16 cellular contexts compared by ENCODE assay signal in the genomic region with DNA sequence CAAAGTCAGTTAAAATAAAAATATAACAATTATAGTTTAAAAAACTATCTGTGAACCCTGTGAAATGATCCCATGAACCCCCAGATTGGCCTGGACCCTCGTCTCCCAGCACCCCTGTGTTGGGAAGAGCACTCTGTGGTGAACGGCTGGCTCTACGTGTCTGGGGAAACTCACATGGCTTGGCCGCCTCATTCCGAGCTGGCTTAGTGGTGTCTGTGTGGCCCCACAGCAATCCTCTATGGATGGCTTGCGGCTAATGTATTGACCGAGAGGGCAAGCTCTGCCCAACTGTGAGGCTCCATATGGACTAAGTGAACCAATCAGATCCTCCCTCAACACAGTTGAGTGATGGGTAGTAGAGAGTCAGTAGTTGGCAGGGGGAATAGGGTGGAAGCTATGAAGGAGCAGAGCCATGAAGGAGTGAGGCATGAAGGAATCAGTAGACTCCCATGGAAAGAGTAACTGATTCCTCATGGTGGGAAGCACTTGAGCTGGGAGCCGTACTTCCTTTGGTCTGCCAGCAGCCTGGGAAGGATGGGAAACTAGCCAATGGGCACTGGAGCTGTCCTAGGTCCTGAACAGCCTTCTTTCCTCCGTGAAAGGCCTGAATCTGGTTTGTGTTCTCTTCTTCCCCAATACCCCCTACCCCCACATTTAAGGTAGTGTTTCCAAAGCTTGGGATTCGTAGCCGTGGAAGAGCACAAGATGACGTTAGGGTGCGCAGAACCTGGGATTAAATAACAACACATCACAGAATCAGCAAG. TPM values are rescaled to one million over a fixed set of nuclear protein-coding genes. Genes with fewer than 3 reads are reported as not detected.
DNase-seq lines count a peak whose midpoint lies in the region; ATAC-seq and TF ChIP-seq lines count a peak whose summit lies in the region.
"Had no signal": no experiment of that assay in that cellular context is flagged by ENCODE, and none has a peak within 500 bp of the region (broad histone marks: within the 10 kb centered on the region; RNA-seq: fewer than 3 reads in every experiment).

No MANE protein-coding gene starts in this region.

- H3K4me3 ChIP-seq in Karpas-422 (ENCODE audit: low read length) (no peak overlapping the region), neuronal stem cell (ENCODE audit: low read length in 2 of 2) (peak overlapping the region in 1 of 2 donors; percentile 47), esophagus muscularis mucosa (no peak overlapping the region), vagina (no peak overlapping the region)
- H3K4me3 ChIP-seq: right atrium auricular region had no signal

- no peak overlapping the region for H3K4me3 Mint-ChIP-seq in activated naive CD4-positive, alpha-beta T cell treated with anti-CD3 and anti-CD28 coated beads, Interleukin-2, amount 10 ng/mL, durations not matched to agents 7 days and 5 days
- H3K4me3 Mint-ChIP-seq: dendritic cell treated with granulocyte-macrophage colony-stimulating factor and Interleukin-4, amounts not matched to agents 40 ng/mL and 50 ng/mL, for 4 days; immature natural killer cell; stimulated activated naive B cell treated with anti-CD40 and anti-IgM and Interleukin-4, amounts not matched to agents 10 μg/mL and 1 μg/mL and 100 μg/mL, for 72 hours had no signal

- no peak for ATAC-seq in activated naive CD4-positive, alpha-beta T cell treated with anti-CD3 and anti-CD28 coated beads, Interleukin-2, amount 50 U/mL, for 72 hours
- no peak for ATAC-seq in GM21737 (IDR thresholded peaks at IDR 0.05; ENCODE audit: unreplicated experiment)
- ATAC-seq: stimulated activated naive B cell treated with anti-CD40 and anti-IgM and Interleukin-4, amounts not matched to agents 10 μg/mL and 1 μg/mL and 100 μg/mL, for 72 hours had no signal

- H2AFZ ChIP-seq in Karpas-422 (ENCODE audit: low read length) = no peak overlapping the region
- no peak overlapping the region for H2AFZ ChIP-seq in neuronal stem cell (ENCODE audit: low read length)

- no peak overlapping the region for H3K23ac ChIP-seq in neuronal stem cell (ENCODE audit: low read depth, low read length, poor library complexity)

- peaks cover 4% of the 10 kb centered on the region for H3K27me3 Mint-ChIP-seq in activated naive CD4-positive, alpha-beta T cell treated with anti-CD3 and anti-CD28 coated beads, Interleukin-2, amount 10 ng/mL, durations not matched to agents 7 days and 5 days
- H3K27me3 Mint-ChIP-seq: stimulated activated naive B cell treated with anti-CD40 and anti-IgM and Interleukin-4, amounts not matched to agents 10 μg/mL and 1 μg/mL and 100 μg/mL, for 72 hours had no signal

- H3K27me3 ChIP-seq in Karpas-422 (ENCODE audit: low read length) (no peaks in the 10 kb centered on the region), neuronal stem cell (ENCODE audit: control insufficient read depth in 3 of 3, insufficient read depth in 3 of 3, low read depth in 1 of 3, low read length in 3 of 3) (no peaks in the 10 kb centered on the region), esophagus muscularis mucosa (no peaks in the 10 kb centered on the region), vagina (no peaks in the 10 kb centered on the region)
- H3K27me3 ChIP-seq: right atrium auricular region had no signal

- H3K9ac ChIP-seq in Karpas-422 (ENCODE audit: low read length) = no peak overlapping the region
- H3K9ac ChIP-seq in neuronal stem cell (ENCODE audit: low read depth, low read length, poor library complexity) = no peak overlapping the region

- no peak for TF ChIP-seq EP300 in esophagus muscularis mucosa (IDR thresholded peaks at IDR 0.05)

- peak; percentile 48 for DNase-seq in activated naive CD4-positive, alpha-beta T cell treated with anti-CD3 and anti-CD28 coated beads, Interleukin-2, amount 10 ng/mL, durations not matched to agents 7 days and 5 days
- no peak for DNase-seq in activated naive CD4-positive, alpha-beta T cell treated with anti-CD3 and anti-CD28 coated beads, Interleukin-2, amount 50 U/mL, for 72 hours (ENCODE audit: low spot score in 2 of 2)
- DNase-seq in Karpas-422 (peak; percentile 52), dermis blood vessel endothelial cell (peak; percentile 18), neuronal stem cell (ENCODE audit: low spot score) (peak; percentile 39), esophagus muscularis mucosa (ENCODE audit: extremely low spot score) (no peak), vagina (ENCODE audit: extremely low spot score in 2 of 2) (no peak)
- DNase-seq: GOT3; immature natural killer cell; NCI-H1417 treated with DMSO at 0.1 percent for 48 hours; NCI-H510A; stimulated activated CD4-positive, alpha-beta T cell treated with anti-CD3 and anti-CD28 coated beads, Interleukin-4, amount 100 ng/mL, for 24 hours; stimulated activated naive B cell treated with anti-CD40 and anti-IgM and Interleukin-4, amounts not matched to agents 10 μg/mL and 1 μg/mL and 100 μg/mL, for 72 hours had no signal

- peaks cover 28% of the 10 kb centered on the region for H3K4me1 Mint-ChIP-seq in activated naive CD4-positive, alpha-beta T cell treated with anti-CD3 and anti-CD28 coated beads, Interleukin-2, amount 10 ng/mL, durations not matched to agents 7 days and 5 days

- no CpG with 5 or more reads among the region's 13 CpGs for WGBS in neuronal stem cell (ENCODE audit: extremely low coverage in 2 of 2, insufficient read length in 2 of 2, insufficient replicate concordance in 1 of 2), 2 donors
- 80% methylated on average over 13 of the region's 13 CpGs for WGBS in esophagus muscularis mucosa

- no peak overlapping the region for H2BK15ac ChIP-seq in neuronal stem cell (ENCODE audit: low read length)

- H3K36me3 ChIP-seq in Karpas-422 (ENCODE audit: insufficient read depth, low read length) (no peaks in the 10 kb centered on the region), neuronal stem cell (replicated peaks in 1 of 2; ENCODE audit: control insufficient read depth in 2 of 2, insufficient read depth in 2 of 2, low read length in 2 of 2) (no peaks in the 10 kb centered on the region), esophagus muscularis mucosa (no peaks in the 10 kb centered on the region), vagina (no peaks in the 10 kb centered on the region)
- H3K36me3 ChIP-seq: right atrium auricular region had no signal

- no peak overlapping the region for H2BK5ac ChIP-seq in neuronal stem cell (ENCODE audit: low read length)

- H3K4me2 ChIP-seq in Karpas-422 (ENCODE audit: low read depth, low read length, poor library complexity, severe bottlenecking) (no peak overlapping the region), neuronal stem cell (ENCODE audit: insufficient read depth, low read length, poor library complexity, severe bottlenecking) (no peak overlapping the region)

- H3K4ac ChIP-seq in neuronal stem cell (ENCODE audit: low read length) = no peak overlapping the region

- CTCF ChIA-PET in activated naive CD4-positive, alpha-beta T cell treated with anti-CD3 and anti-CD28 coated beads, Interleukin-2, amount 10 ng/mL, durations not matched to agents 7 days and 5 days (lab: Charles Lee) = interaction anchor here (1.3 to 1.6 kb wide), 3 partner anchors 16 to 31 kb away, joined by 3 to 7 read pairs (median 3); no protein-coding TSS in a partner anchor

- H2BK120ac ChIP-seq in neuronal stem cell (ENCODE audit: low read depth, low read length) = no peak overlapping the region

- H3K27ac ChIP-seq in Karpas-422 (ENCODE audit: low read length) = no peak overlapping the region
- no peak overlapping the region for H3K27ac ChIP-seq in neuronal stem cell (replicated peaks; ENCODE audit: low read length)
- no peak overlapping the region for H3K27ac ChIP-seq in esophagus muscularis mucosa (replicated peaks in 1 of 4)
- no peak overlapping the region for H3K27ac ChIP-seq in vagina
- H3K27ac ChIP-seq: right atrium auricular region had no signal

- no peak overlapping the region for H3K14ac ChIP-seq in neuronal stem cell (ENCODE audit: low read length)

- H3K79me1 ChIP-seq in neuronal stem cell (ENCODE audit: low read depth, low read length) = no peaks in the 10 kb centered on the region

- H3K18ac ChIP-seq in neuronal stem cell (ENCODE audit: low read length) = no peak overlapping the region

- intact Hi-C loops in esophagus muscularis mucosa (cut with DNase I) (no loop called here), vagina (cut with DNase I) (no loop called here)

- H3K9me3 Mint-ChIP-seq in activated naive CD4-positive, alpha-beta T cell treated with anti-CD3 and anti-CD28 coated beads, Interleukin-2, amount 10 ng/mL, durations not matched to agents 7 days and 5 days = no peaks in the 10 kb centered on the region
- H3K9me3 Mint-ChIP-seq in activated naive CD4-positive, alpha-beta T cell treated with anti-CD3 and anti-CD28 coated beads, Interleukin-2, amount 50 U/mL, for 72 hours = peaks cover 0 to 4% of the 10 kb centered on the region in 2 donors
- H3K9me3 Mint-ChIP-seq: dendritic cell treated with granulocyte-macrophage colony-stimulating factor and Interleukin-4, amounts not matched to agents 40 ng/mL and 50 ng/mL, for 4 days; immature natural killer cell had no signal

- H4K8ac ChIP-seq in neuronal stem cell (ENCODE audit: low read depth, low read length) = no peak overlapping the region

- TF ChIP-seq CTCF in esophagus muscularis mucosa (IDR thresholded peaks at IDR 0.05) = no peak
- no peak for TF ChIP-seq CTCF in vagina (IDR thresholded peaks at IDR 0.05)

- TF ChIP-seq POLR2A in esophagus muscularis mucosa (IDR thresholded peaks at IDR 0.05; ENCODE audit: low read depth) = no peak
- TF ChIP-seq POLR2A in vagina (IDR thresholded peaks at IDR 0.05) = no peak

- H3K4me1 ChIP-seq in Karpas-422 (ENCODE audit: low read length) (no peaks in the 10 kb centered on the region), neuronal stem cell (ENCODE audit: control insufficient read depth in 2 of 2, insufficient read depth in 1 of 2, low read depth in 1 of 2, low read length in 2 of 2) (no peaks in the 10 kb centered on the region), esophagus muscularis mucosa (peaks cover 12 to 14% (median 13%) of the 10 kb centered on the region in 4 donors), vagina (peaks cover 15% of the 10 kb centered on the region)

- no peak overlapping the region for H2AK5ac ChIP-seq in neuronal stem cell (ENCODE audit: low read depth, low read length)

- H3K9me2 ChIP-seq in Karpas-422 (replicated peaks; ENCODE audit: insufficient read depth, low read length) = no peaks in the 10 kb centered on the region

- no peak overlapping the region for H4K91ac ChIP-seq in neuronal stem cell (ENCODE audit: low read depth, low read length, poor library complexity)

- H2BK12ac ChIP-seq in neuronal stem cell (ENCODE audit: low read length) = no peak overlapping the region

- H3K9me3 ChIP-seq in Karpas-422 (ENCODE audit: low read length) = no peaks in the 10 kb centered on the region
- H3K9me3 ChIP-seq in neuronal stem cell (replicated peaks in 1 of 2; ENCODE audit: control insufficient read depth in 2 of 2, insufficient read depth in 1 of 2, low read depth in 1 of 2, low read length in 2 of 2) = peaks cover 1 to 3% of the 10 kb centered on the region in 2 donors
- no peaks in the 10 kb centered on the region for H3K9me3 ChIP-seq in esophagus muscularis mucosa
- no peaks in the 10 kb centered on the region for H3K9me3 ChIP-seq in vagina
- H3K9me3 ChIP-seq: right atrium auricular region had no signal

- no peaks in the 10 kb centered on the region for H3K36me3 Mint-ChIP-seq in activated naive CD4-positive, alpha-beta T cell treated with anti-CD3 and anti-CD28 coated beads, Interleukin-2, amount 10 ng/mL, durations not matched to agents 7 days and 5 days
- peaks cover 5 to 6% of the 10 kb centered on the region in 2 donors for H3K36me3 Mint-ChIP-seq in activated naive CD4-positive, alpha-beta T cell treated with anti-CD3 and anti-CD28 coated beads, Interleukin-2, amount 50 U/mL, for 72 hours
- H3K36me3 Mint-ChIP-seq: immature natural killer cell had no signal

- no peak overlapping the region for H3K27ac Mint-ChIP-seq in activated naive CD4-positive, alpha-beta T cell treated with anti-CD3 and anti-CD28 coated beads, Interleukin-2, amount 10 ng/mL, durations not matched to agents 7 days and 5 days
- no peak overlapping the region for H3K27ac Mint-ChIP-seq in activated naive CD4-positive, alpha-beta T cell treated with anti-CD3 and anti-CD28 coated beads, Interleukin-2, amount 50 U/mL, for 72 hours
- H3K27ac Mint-ChIP-seq: dendritic cell treated with granulocyte-macrophage colony-stimulating factor and Interleukin-4, amounts not matched to agents 40 ng/mL and 50 ng/mL, for 4 days; stimulated activated naive B cell treated with anti-CD40 and anti-IgM and Interleukin-4, amounts not matched to agents 10 μg/mL and 1 μg/mL and 100 μg/mL, for 72 hours had no signal

- H3K79me2 ChIP-seq in Karpas-422 (ENCODE audit: low read length) = no peaks in the 10 kb centered on the region

- no peaks in the 10 kb centered on the region for H4K20me1 ChIP-seq in Karpas-422 (ENCODE audit: insufficient read depth, low read depth, low read length)

RNA-seq across cellular contexts. Expression of a gene that starts 21.6 kb away (rescaled TPM):
- total RNA-seq in activated naive CD4-positive, alpha-beta T cell treated with anti-CD3 and anti-CD28 coated beads, Interleukin-2, amount 50 U/mL, for 72 hours = 10 to 100 TPM in 1 of 2 donors, 1 to 10 TPM in 1; 6.6 to 12.7 TPM
- 0.11 TPM in 1 of 2 replicates, not detected in the other for total RNA-seq in Karpas-422 (2014; rRNA removed; shearing (Covaris generic); ENCODE audit: low replicate concordance)
- total RNA-seq in dermis blood vessel endothelial cell (under 0.01 and 0.09 TPM in 2 replicates), esophagus muscularis mucosa (1 to 10 TPM in 1 of 4 donors, under 1 TPM in 3; 0.34 to 1.3 (median 0.56) TPM), vagina (2.2 TPM)
- polyA plus RNA-seq in neuronal stem cell (2013, experiment 1 of 2) = not detected
- not detected for polyA plus RNA-seq in neuronal stem cell (2013, experiment 2 of 2)

Comparison
In these comparisons a context has a peak if more than half of its experiments do, and no peak if none do; other contexts are left out.
1. DNase-seq: peak in activated naive CD4-positive, alpha-beta T cell treated with anti-CD3 and anti-CD28 coated beads, Interleukin-2, amount 10 ng/mL, durations not matched to agents 7 days and 5 days (single experiment), Karpas-422 (single experiment), dermis blood vessel endothelial cell (single experiment) and neuronal stem cell (single experiment); none in activated naive CD4-positive, alpha-beta T cell treated with anti-CD3 and anti-CD28 coated beads, Interleukin-2, amount 50 U/mL, for 72 hours (0 of 2), esophagus muscularis mucosa (single experiment) and vagina (0 of 2).